In the genomic region with DNA sequence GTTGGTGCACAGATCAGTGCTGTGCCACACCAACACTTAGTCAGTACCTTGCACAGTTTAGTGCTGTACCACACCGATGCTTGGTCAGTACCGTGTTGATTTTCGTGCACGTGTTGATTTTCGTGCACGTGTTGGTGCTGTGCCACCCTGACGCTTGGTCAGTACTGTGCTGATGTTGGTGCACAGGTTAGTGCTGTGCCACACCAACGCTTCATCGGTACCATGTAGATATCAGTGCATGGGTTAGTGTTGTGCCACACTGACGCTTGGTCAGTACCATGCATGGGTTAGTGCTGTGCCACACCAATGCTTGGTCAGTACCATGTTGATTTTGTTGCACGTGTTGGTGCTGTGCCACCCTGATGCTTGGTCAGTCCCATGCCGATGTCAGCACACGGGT, we compare ENCODE assay signal across 33 cellular contexts.
"Had no signal": no experiment of that assay in that cellular context is flagged by ENCODE, and none has a peak within 500 bp of the region (broad histone marks: within the 10 kb centered on the region; RNA-seq: fewer than 3 reads in every experiment).

No MANE protein-coding gene starts in this region.

- H3K36me3 ChIP-seq: ascending aorta had no signal

- H3K4me1 Mint-ChIP-seq: activated B cell treated with CpG ODN at 0.5 μM for 24 hours; activated naive CD4-positive, alpha-beta T cell treated with anti-CD3 and anti-CD28 coated beads, Interleukin-2, amount 50 U/mL, for 24 hours had no signal

- H3K9me3 Mint-ChIP-seq: activated B cell treated with CpG ODN at 0.5 μM for 24 hours; activated CD4-positive, alpha-beta memory T cell treated with anti-CD3 and anti-CD28 coated beads, Interleukin-2, amount 10 ng/mL, durations not matched to agents 7 days and 5 days; activated CD4-positive, alpha-beta T cell treated with anti-CD3 and anti-CD28 coated beads, Interleukin-2, amount 10 ng/mL, durations not matched to agents 7 days and 5 days; activated naive CD4-positive, alpha-beta T cell treated with anti-CD3 and anti-CD28 coated beads, Interleukin-2, amount 10 ng/mL, durations not matched to agents 7 days and 5 days; activated naive CD4-positive, alpha-beta T cell treated with anti-CD3 and anti-CD28 coated beads, Interleukin-2, amount 50 U/mL, for 24 hours; activated naive CD8-positive, alpha-beta T cell treated with anti-CD3 and anti-CD28 coated beads, Interleukin-2, amount 10 ng/mL, durations not matched to agents 7 days and 5 days; activated naive CD8-positive, alpha-beta T cell treated with anti-CD3 and anti-CD28 coated beads, Interleukin-2, amount 50 U/mL, for 24 hours; activated T-cell treated with anti-CD3 and anti-CD28 coated beads, Interleukin-2, amount 50 U/mL, for 24 hours; activated T-helper 2 cell treated with anti-CD3 and anti-CD28 coated beads, Interferon-gamma antibody, Interleukin-2, Interleukin-4, amounts not matched to agents 10 μg/mL and 5 μg/mL and 100 μg/mL, durations not matched to agents 14 hours and 24 hours and 36 hours; brain; T-helper 1 cell treated with Interleukin-12 subunit alpha and Interleukin-12 subunit beta and Interleukin-4 antibody, amounts not matched to agents 30 μg/mL and 1 μg/mL, for 36 hours; T-helper 2 cell treated with Interferon-gamma antibody and Interleukin-4, amounts not matched to agents 5 μg/mL and 100 μg/mL, for 36 hours had no signal

- H3K27me3 ChIP-seq: ascending aorta had no signal

- H3K27me3 Mint-ChIP-seq: activated B cell treated with CpG ODN at 0.5 μM for 24 hours; activated CD4-positive, alpha-beta memory T cell treated with anti-CD3 and anti-CD28 coated beads, Interleukin-2, amount 10 ng/mL, durations not matched to agents 7 days and 5 days; activated CD4-positive, alpha-beta T cell treated with anti-CD3 and anti-CD28 coated beads, Interleukin-2, amount 10 ng/mL, durations not matched to agents 7 days and 5 days; activated CD8-positive, alpha-beta memory T cell treated with anti-CD3 and anti-CD28 coated beads, Interleukin-2, amount 10 ng/mL, durations not matched to agents 7 days and 5 days; activated naive CD4-positive, alpha-beta T cell treated with anti-CD3 and anti-CD28 coated beads, Interleukin-2, amount 10 ng/mL, durations not matched to agents 7 days and 5 days; activated naive CD4-positive, alpha-beta T cell treated with anti-CD3 and anti-CD28 coated beads, Interleukin-2, amount 50 U/mL, for 24 hours; activated naive CD8-positive, alpha-beta T cell; activated naive CD8-positive, alpha-beta T cell treated with anti-CD3 and anti-CD28 coated beads, Interleukin-2, amount 10 ng/mL, durations not matched to agents 7 days and 5 days; activated naive CD8-positive, alpha-beta T cell treated with anti-CD3 and anti-CD28 coated beads, Interleukin-2, amount 50 U/mL, for 24 hours; activated T-cell treated with anti-CD3 and anti-CD28 coated beads, Interleukin-2, amount 50 U/mL, for 24 hours had no signal

- DNase-seq: activated B cell treated with CpG ODN at 0.5 μM for 24 hours; activated CD4-positive, alpha-beta memory T cell treated with anti-CD3 and anti-CD28 coated beads, Interleukin-2, amount 10 ng/mL, durations not matched to agents 7 days and 5 days; activated CD4-positive, alpha-beta T cell treated with anti-CD3 and anti-CD28 coated beads for 4 hours; activated CD4-positive, alpha-beta T cell treated with anti-CD3 and anti-CD28 coated beads, Interleukin-2, amount 10 ng/mL, durations not matched to agents 7 days and 5 days; activated CD4-positive, alpha-beta T cell treated with anti-CD3 and anti-CD28 coated beads, Interleukin-2, amount 50 U/mL, for 48 hours; activated CD4-positive, CD25-positive, alpha-beta regulatory T cell treated with anti-CD3 and anti-CD28 coated beads, Interleukin-2, amount 50 U/mL, for 72 hours; activated CD8-positive, alpha-beta memory T cell treated with anti-CD3 and anti-CD28 coated beads for 24 hours; activated CD8-positive, alpha-beta memory T cell treated with anti-CD3 and anti-CD28 coated beads, Interleukin-2, amount 10 ng/mL, durations not matched to agents 7 days and 5 days; activated CD8-positive, alpha-beta memory T cell treated with anti-CD3 and anti-CD28 coated beads, Interleukin-2, amount 50 U/mL, for 48 hours; activated CD8-positive, alpha-beta T cell treated with anti-CD3 and anti-CD28 coated beads, Interleukin-2, amount 10 ng/mL, durations not matched to agents 7 days and 5 days; activated effector memory CD4-positive, alpha-beta T cell treated with Interleukin-2 at 50 U/mL for 16 hours; activated gamma-delta T cell; activated naive CD4-positive, alpha-beta T cell treated with anti-CD3 and anti-CD28 coated beads, Interleukin-2, amount 10 ng/mL, durations not matched to agents 7 days and 5 days; activated naive CD4-positive, alpha-beta T cell treated with Interleukin-2 at 50 U/mL for 16 hours; activated naive CD8-positive, alpha-beta T cell treated with anti-CD3 and anti-CD28 coated beads, Interleukin-2, amount 10 ng/mL, durations not matched to agents 7 days and 5 days; activated naive CD8-positive, alpha-beta T cell treated with anti-CD3 and anti-CD28 coated beads, Interleukin-2, amount 50 U/mL, for 24 hours; activated T-cell treated with anti-CD3 and anti-CD28 coated beads, Interleukin-2, amount 50 U/mL, for 24 hours; activated T-cell treated with anti-CD3 and anti-CD28 coated beads, Interleukin-2, amount 50 U/mL, for 48 hours; amygdala; anterior cingulate cortex; central memory CD4-positive, alpha-beta T cell; T-helper 1 cell; T-helper 2 cell; T-helper 9 cell had no signal

- H3K27ac ChIP-seq: ascending aorta, VCaP had no signal

- H3K4me3 Mint-ChIP-seq: activated B cell treated with CpG ODN at 0.5 μM for 24 hours; activated CD4-positive, alpha-beta memory T cell treated with anti-CD3 and anti-CD28 coated beads, Interleukin-2, amount 10 ng/mL, durations not matched to agents 7 days and 5 days; activated CD4-positive, alpha-beta T cell treated with anti-CD3 and anti-CD28 coated beads, Interleukin-2, amount 10 ng/mL, durations not matched to agents 7 days and 5 days; activated CD8-positive, alpha-beta memory T cell treated with anti-CD3 and anti-CD28 coated beads, Interleukin-2, amount 10 ng/mL, durations not matched to agents 7 days and 5 days; activated CD8-positive, alpha-beta T cell treated with anti-CD3 and anti-CD28 coated beads, Interleukin-2, amount 10 ng/mL, durations not matched to agents 7 days and 5 days; activated naive CD4-positive, alpha-beta T cell treated with anti-CD3 and anti-CD28 coated beads, Interleukin-2, amount 10 ng/mL, durations not matched to agents 7 days and 5 days; activated naive CD4-positive, alpha-beta T cell treated with anti-CD3 and anti-CD28 coated beads, Interleukin-2, amount 50 U/mL, for 24 hours; activated naive CD8-positive, alpha-beta T cell; activated naive CD8-positive, alpha-beta T cell treated with anti-CD3 and anti-CD28 coated beads, Interleukin-2, amount 10 ng/mL, durations not matched to agents 7 days and 5 days; activated naive CD8-positive, alpha-beta T cell treated with anti-CD3 and anti-CD28 coated beads, Interleukin-2, amount 50 U/mL, for 24 hours; activated T-cell treated with anti-CD3 and anti-CD28 coated beads, Interleukin-2, amount 50 U/mL, for 24 hours; brain; T-helper 1 cell treated with Interleukin-12 subunit alpha and Interleukin-12 subunit beta and Interleukin-4 antibody, amounts not matched to agents 30 μg/mL and 1 μg/mL, for 36 hours; T-helper 2 cell treated with Interferon-gamma antibody and Interleukin-4, amounts not matched to agents 5 μg/mL and 100 μg/mL, for 36 hours had no signal

- H3K4me3 ChIP-seq: ascending aorta had no signal

- H3K36me3 Mint-ChIP-seq: activated naive CD4-positive, alpha-beta T cell treated with anti-CD3 and anti-CD28 coated beads, Interleukin-2, amount 10 ng/mL, durations not matched to agents 7 days and 5 days; activated naive CD4-positive, alpha-beta T cell treated with anti-CD3 and anti-CD28 coated beads, Interleukin-2, amount 50 U/mL, for 24 hours; activated naive CD8-positive, alpha-beta T cell treated with anti-CD3 and anti-CD28 coated beads, Interleukin-2, amount 10 ng/mL, durations not matched to agents 7 days and 5 days; brain had no signal

- ATAC-seq: activated CD8-positive, alpha-beta memory T cell treated with anti-CD3 and anti-CD28 coated beads, Interleukin-2, amount 10 ng/mL, durations not matched to agents 7 days and 5 days; activated CD8-positive, alpha-beta T cell treated with anti-CD3 and anti-CD28 coated beads, Interleukin-2, amount 10 ng/mL, durations not matched to agents 7 days and 5 days; activated naive CD8-positive, alpha-beta T cell treated with anti-CD3 and anti-CD28 coated beads, Interleukin-2, amount 50 U/mL, for 24 hours had no signal

- H3K9me3 ChIP-seq: ascending aorta had no signal

- H3K27ac Mint-ChIP-seq: activated B cell treated with CpG ODN at 0.5 μM for 24 hours; activated CD4-positive, alpha-beta memory T cell treated with anti-CD3 and anti-CD28 coated beads, Interleukin-2, amount 10 ng/mL, durations not matched to agents 7 days and 5 days; activated CD8-positive, alpha-beta memory T cell treated with anti-CD3 and anti-CD28 coated beads, Interleukin-2, amount 10 ng/mL, durations not matched to agents 7 days and 5 days; activated CD8-positive, alpha-beta T cell treated with anti-CD3 and anti-CD28 coated beads, Interleukin-2, amount 10 ng/mL, durations not matched to agents 7 days and 5 days; activated naive CD4-positive, alpha-beta T cell treated with anti-CD3 and anti-CD28 coated beads, Interleukin-2, amount 10 ng/mL, durations not matched to agents 7 days and 5 days; activated naive CD4-positive, alpha-beta T cell treated with anti-CD3 and anti-CD28 coated beads, Interleukin-2, amount 50 U/mL, for 24 hours; activated naive CD8-positive, alpha-beta T cell; activated naive CD8-positive, alpha-beta T cell treated with anti-CD3 and anti-CD28 coated beads, Interleukin-2, amount 10 ng/mL, durations not matched to agents 7 days and 5 days; activated naive CD8-positive, alpha-beta T cell treated with anti-CD3 and anti-CD28 coated beads, Interleukin-2, amount 50 U/mL, for 24 hours; activated T-cell treated with anti-CD3 and anti-CD28 coated beads, Interleukin-2, amount 50 U/mL, for 24 hours; activated T-helper 2 cell treated with anti-CD3 and anti-CD28 coated beads, Interferon-gamma antibody, Interleukin-2, Interleukin-4, amounts not matched to agents 10 μg/mL and 5 μg/mL and 100 μg/mL, durations not matched to agents 14 hours and 24 hours and 36 hours; brain; T-helper 1 cell treated with Interleukin-12 subunit alpha and Interleukin-12 subunit beta and Interleukin-4 antibody, amounts not matched to agents 30 μg/mL and 1 μg/mL, for 36 hours; T-helper 2 cell treated with Interferon-gamma antibody and Interleukin-4, amounts not matched to agents 5 μg/mL and 100 μg/mL, for 36 hours had no signal

- FAIRE-seq: TTC549 had no signal
